ENCODE assay signal across 2 cellular contexts in genomic region chr15:41231536-41231935, GRCh38.
TF ChIP-seq lines count a peak whose summit lies in the region.

No MANE protein-coding gene starts in this region.

TF ChIP-seq in K562, 482 proteins besides CTCF, POLR2A, EP300 and RAD21:
- TF ChIP-seq SRSF7 (optimal IDR thresholded peaks at IDR 0.05; ENCODE audit: low read depth, low read length) (no peak), RAD51 (IDR thresholded peaks at IDR 0.05; ENCODE audit: borderline replicate concordance, low read depth) (no peak), SMARCA4 (IDR thresholded peaks at IDR 0.05) (0 out of 2 replicates have a peak, but pooled peaks have one; percentile 4), FOXM1 (IDR thresholded peaks at IDR 0.05; ENCODE audit: low read depth) (no peak), FOXM1 (CRISPR knock-in tag; IDR thresholded peaks at IDR 0.05; ENCODE audit: low read depth) (no peak), ZFP30 (CRISPR knock-in tag; IDR thresholded peaks at IDR 0.05; ENCODE audit: borderline replicate concordance) (no peak), ZEB2 (IDR thresholded peaks at IDR 0.05) (no peak), E2F3 (CRISPR knock-in tag; IDR thresholded peaks at IDR 0.05) (peak; percentile 23; the same call in 1 of the 2 replicates), ZNF780A (CRISPR knock-in tag; IDR thresholded peaks at IDR 0.05) (no peak), PATZ1 (CRISPR knock-in tag; IDR thresholded peaks at IDR 0.05; ENCODE audit: borderline replicate concordance) (no peak), ZNF224 (CRISPR knock-in tag; IDR thresholded peaks at IDR 0.05) (no peak), CHCHD3 (CRISPR knock-in tag; IDR thresholded peaks at IDR 0.05) (no peak), SAP30 (IDR thresholded peaks at IDR 0.05; ENCODE audit: borderline replicate concordance, insufficient read depth, low read depth, low read length, poor library complexity, severe bottlenecking) (peak; percentile 50), ZFP36 (IDR thresholded peaks at IDR 0.05; ENCODE audit: low read depth, low read length, partially characterized antibody) (no peak), DDX20 (tag; IDR thresholded peaks at IDR 0.05; ENCODE audit: low read depth) (no peak), BRD9 (IDR thresholded peaks at IDR 0.05; ENCODE audit: low read depth, partially characterized antibody) (peak; percentile 22)
- TF ChIP-seq, protein P1, sequence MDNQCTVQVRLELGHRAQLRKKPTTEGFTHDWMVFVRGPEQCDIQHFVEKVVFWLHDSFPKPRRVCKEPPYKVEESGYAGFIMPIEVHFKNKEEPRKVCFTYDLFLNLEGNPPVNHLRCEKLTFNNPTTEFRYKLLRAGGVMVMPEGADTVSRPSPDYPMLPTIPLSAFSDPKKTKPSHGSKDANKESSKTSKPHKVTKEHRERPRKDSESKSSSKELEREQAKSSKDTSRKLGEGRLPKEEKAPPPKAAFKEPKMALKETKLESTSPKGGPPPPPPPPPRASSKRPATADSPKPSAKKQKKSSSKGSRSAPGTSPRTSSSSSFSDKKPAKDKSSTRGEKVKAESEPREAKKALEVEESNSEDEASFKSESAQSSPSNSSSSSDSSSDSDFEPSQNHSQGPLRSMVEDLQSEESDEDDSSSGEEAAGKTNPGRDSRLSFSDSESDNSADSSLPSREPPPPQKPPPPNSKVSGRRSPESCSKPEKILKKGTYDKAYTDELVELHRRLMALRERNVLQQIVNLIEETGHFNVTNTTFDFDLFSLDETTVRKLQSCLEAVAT (IDR thresholded peaks at IDR 0.05), result no peak
- TF ChIP-seq, protein P2, sequence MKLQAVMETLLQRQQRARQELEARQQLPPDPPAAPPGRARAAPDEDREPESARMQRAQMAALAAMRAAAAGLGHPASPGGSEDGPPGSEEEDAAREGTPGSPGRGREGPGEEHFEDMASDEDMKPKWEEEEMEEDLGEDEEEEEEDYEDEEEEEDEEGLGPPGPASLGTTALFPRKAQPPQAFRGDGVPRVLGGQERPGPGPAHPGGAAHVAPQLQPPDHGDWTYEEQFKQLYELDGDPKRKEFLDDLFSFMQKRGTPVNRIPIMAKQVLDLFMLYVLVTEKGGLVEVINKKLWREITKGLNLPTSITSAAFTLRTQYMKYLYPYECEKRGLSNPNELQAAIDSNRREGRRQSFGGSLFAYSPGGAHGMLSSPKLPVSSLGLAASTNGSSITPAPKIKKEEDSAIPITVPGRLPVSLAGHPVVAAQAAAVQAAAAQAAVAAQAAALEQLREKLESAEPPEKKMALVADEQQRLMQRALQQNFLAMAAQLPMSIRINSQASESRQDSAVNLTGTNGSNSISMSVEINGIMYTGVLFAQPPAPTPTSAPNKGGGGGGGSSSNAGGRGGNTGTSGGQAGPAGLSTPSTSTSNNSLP (IDR thresholded peaks at IDR 0.05; ENCODE audit: borderline replicate concordance, low read depth, low read length), result no peak

TF ChIP-seq in HepG2, 621 proteins besides CTCF, POLR2A, EP300 and RAD21:
- TF ChIP-seq ELF4 (CRISPR knock-in tag; IDR thresholded peaks at IDR 0.05; ENCODE audit: borderline replicate concordance) (no peak), KAT8 (CRISPR knock-in tag; IDR thresholded peaks at IDR 0.05) (no peak), NFE2 (CRISPR knock-in tag; IDR thresholded peaks at IDR 0.05) (no peak), ZNF350 (CRISPR knock-in tag; IDR thresholded peaks at IDR 0.05; ENCODE audit: borderline replicate concordance, low read depth) (no peak), ZNF292 (CRISPR knock-in tag; IDR thresholded peaks at IDR 0.05; ENCODE audit: borderline replicate concordance, low read depth) (no peak), ZNF713 (CRISPR knock-in tag; IDR thresholded peaks at IDR 0.05) (peak; percentile 24; the same call in 1 of the 2 replicates), MEIS2 (CRISPR knock-in tag; IDR thresholded peaks at IDR 0.05) (no peak), ZBTB7B (CRISPR knock-in tag; IDR thresholded peaks at IDR 0.05) (no peak; the same call in 1 of the 2 replicates), CSRNP2 (CRISPR knock-in tag; conservative IDR thresholded peaks at IDR 0.05; ENCODE audit: low read depth) (no peak), RFXANK (CRISPR knock-in tag; IDR thresholded peaks at IDR 0.05) (no peak), SP4 (CRISPR knock-in tag; IDR thresholded peaks at IDR 0.05) (no peak), NBN (conservative IDR thresholded peaks at IDR 0.05) (no peak), SIN3A (IDR thresholded peaks at IDR 0.05; ENCODE audit: borderline replicate concordance, low read depth, low read length) (no peak), GPBP1L1 (CRISPR knock-in tag; IDR thresholded peaks at IDR 0.05) (no peak), ZKSCAN5 (CRISPR knock-in tag; IDR thresholded peaks at IDR 0.05) (no peak), BRCA1 (CRISPR knock-in tag; IDR thresholded peaks at IDR 0.05) (0 out of 2 replicates have a peak, but pooled peaks have one; percentile 11), ZFP41 (CRISPR knock-in tag; IDR thresholded peaks at IDR 0.05; ENCODE audit: borderline replicate concordance) (no peak), ZFP36L2 (CRISPR knock-in tag; IDR thresholded peaks at IDR 0.05) (0 out of 2 replicates have a peak, but pooled peaks have one; percentile 3), SRF (IDR thresholded peaks at IDR 0.05; ENCODE audit: low read depth, low read length) (no peak), TCF7 (IDR thresholded peaks at IDR 0.05; ENCODE audit: low read depth) (0 out of 2 replicates have a peak, but pooled peaks have one; percentile 4), ZBTB7A (CRISPR knock-in tag; IDR thresholded peaks at IDR 0.05) (no peak), KDM5A (IDR thresholded peaks at IDR 0.05; ENCODE audit: borderline replicate concordance, low read length) (peak; percentile 20)
- TF ChIP-seq, protein P3, sequence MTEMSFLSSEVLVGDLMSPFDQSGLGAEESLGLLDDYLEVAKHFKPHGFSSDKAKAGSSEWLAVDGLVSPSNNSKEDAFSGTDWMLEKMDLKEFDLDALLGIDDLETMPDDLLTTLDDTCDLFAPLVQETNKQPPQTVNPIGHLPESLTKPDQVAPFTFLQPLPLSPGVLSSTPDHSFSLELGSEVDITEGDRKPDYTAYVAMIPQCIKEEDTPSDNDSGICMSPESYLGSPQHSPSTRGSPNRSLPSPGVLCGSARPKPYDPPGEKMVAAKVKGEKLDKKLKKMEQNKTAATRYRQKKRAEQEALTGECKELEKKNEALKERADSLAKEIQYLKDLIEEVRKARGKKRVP (CRISPR knock-in tag; IDR thresholded peaks at IDR 0.05), result no peak
TF ChIP-seq in HepG2: peak in this region for 5.
